ENCODE assay signal across 32 cellular contexts in the genomic region with DNA sequence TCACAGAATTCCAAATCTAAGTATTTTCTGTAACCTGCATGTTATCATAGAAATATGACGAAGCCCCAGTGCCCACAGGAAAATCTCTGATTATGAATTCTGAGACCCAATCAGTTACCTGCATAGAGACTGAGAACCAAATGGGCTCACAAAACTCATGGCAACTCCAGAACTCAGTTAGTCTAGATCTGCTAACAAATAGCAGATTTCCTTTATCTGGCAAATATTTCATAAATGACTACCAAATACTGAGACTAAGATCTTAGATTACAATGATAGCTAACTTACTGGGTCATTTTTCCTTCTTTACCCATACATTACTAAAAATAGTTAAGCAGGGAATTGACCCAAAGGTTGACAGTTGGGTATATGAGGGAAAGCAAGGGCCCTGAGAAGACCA.
"Had no signal": no experiment of that assay in that cellular context is flagged by ENCODE, and none has a peak within 500 bp of the region (broad histone marks: within the 10 kb centered on the region; RNA-seq: fewer than 3 reads in every experiment).

No MANE protein-coding gene starts in this region.

- H3K27ac Mint-ChIP-seq: activated B cell treated with CpG ODN at 0.5 μM for 24 hours; activated CD4-positive, alpha-beta memory T cell treated with anti-CD3 and anti-CD28 coated beads for 36 hours; activated CD4-positive, alpha-beta T cell treated with anti-CD3 and anti-CD28 coated beads, Interleukin-2, amount 10 ng/mL, durations not matched to agents 24 days and 14 days; activated CD8-positive, alpha-beta T cell treated with anti-CD3 and anti-CD28 coated beads for 36 hours; activated naive CD4-positive, alpha-beta T cell treated with anti-CD3 and anti-CD28 coated beads for 36 hours; activated naive CD4-positive, alpha-beta T cell treated with anti-CD3 and anti-CD28 coated beads, Interleukin-2, amount 50 U/mL, for 72 hours; activated naive CD8-positive, alpha-beta T cell treated with anti-CD3 and anti-CD28 coated beads for 36 hours; activated T-cell treated with anti-CD3 and anti-CD28 coated beads, Interleukin-2, amount 50 U/mL, for 72 hours; activated T-helper 1 cell treated with anti-CD3 and anti-CD28 coated beads, Interleukin-12 subunit alpha, Interleukin-12 subunit beta, Interleukin-2, Interleukin-4 antibody, amounts not matched to agents 30 ng/mL and 10 ng/mL and 1 ng/mL, durations not matched to agents 14 hours and 24 hours and 36 hours; activated T-helper 17 cell treated with anti-CD3 and anti-CD28 coated beads, Interleukin-2, amount 50 U/mL, for 72 hours; T-helper 2 cell treated with Interferon-gamma antibody and Interleukin-4, amounts not matched to agents 5 μg/mL and 100 μg/mL, for 36 hours had no signal

- H3K4me1 Mint-ChIP-seq: activated B cell treated with CpG ODN at 0.5 μM for 24 hours; activated CD4-positive, alpha-beta T cell treated with anti-CD3 and anti-CD28 coated beads, Interleukin-2, amount 10 ng/mL, durations not matched to agents 24 days and 14 days; activated naive CD8-positive, alpha-beta T cell treated with anti-CD3 and anti-CD28 coated beads for 36 hours; activated T-helper 17 cell treated with anti-CD3 and anti-CD28 coated beads, Interleukin-2, amount 50 U/mL, for 72 hours had no signal

- H3K36me3 ChIP-seq: adrenal gland, brain microvascular endothelial cell, breast epithelium had no signal

- H3K9me3 ChIP-seq: adrenal gland, body of pancreas, breast epithelium had no signal

- H3K27me3 Mint-ChIP-seq: activated B cell treated with CpG ODN at 0.5 μM for 24 hours; activated CD4-positive, alpha-beta memory T cell treated with anti-CD3 and anti-CD28 coated beads for 36 hours; activated CD4-positive, alpha-beta T cell treated with anti-CD3 and anti-CD28 coated beads, Interleukin-2, amount 10 ng/mL, durations not matched to agents 24 days and 14 days; activated CD8-positive, alpha-beta T cell treated with anti-CD3 and anti-CD28 coated beads for 36 hours; activated naive CD8-positive, alpha-beta T cell treated with anti-CD3 and anti-CD28 coated beads for 36 hours; activated T-helper 17 cell treated with anti-CD3 and anti-CD28 coated beads, Interleukin-2, amount 50 U/mL, for 72 hours had no signal

- H3K36me3 Mint-ChIP-seq: activated CD4-positive, alpha-beta memory T cell treated with anti-CD3 and anti-CD28 coated beads for 36 hours; activated naive CD4-positive, alpha-beta T cell treated with anti-CD3 and anti-CD28 coated beads, Interleukin-2, amount 50 U/mL, for 72 hours; activated naive CD8-positive, alpha-beta T cell treated with anti-CD3 and anti-CD28 coated beads for 36 hours had no signal

- DNase-seq: activated B cell treated with CpG ODN at 0.5 μM for 24 hours; activated CD4-positive, alpha-beta memory T cell treated with anti-CD3 and anti-CD28 coated beads for 36 hours; activated CD4-positive, alpha-beta T cell treated with anti-CD3 and anti-CD28 coated beads for 4 hours; activated CD4-positive, alpha-beta T cell treated with anti-CD3 and anti-CD28 coated beads, Interleukin-2, amount 10 ng/mL, durations not matched to agents 24 days and 14 days; activated CD4-positive, alpha-beta T cell treated with anti-CD3 and anti-CD28 coated beads, Interleukin-2, amount 50 U/mL, for 1 hour; activated CD4-positive, alpha-beta T cell treated with anti-CD3 and anti-CD28 coated beads, Interleukin-2, amount 50 U/mL, for 4 hours; activated CD4-positive, CD25-positive, alpha-beta regulatory T cell treated with anti-CD3 and anti-CD28 coated beads, Interleukin-2, amount 50 U/mL, for 72 hours; activated CD8-positive, alpha-beta memory T cell treated with anti-CD3 and anti-CD28 coated beads, Interleukin-2, amount 50 U/mL, for 4 hours; activated CD8-positive, alpha-beta T cell treated with anti-CD3 and anti-CD28 coated beads for 36 hours; activated effector memory CD4-positive, alpha-beta T cell treated with anti-CD3 and anti-CD28 coated beads, Interleukin-2, amount 50 U/mL, for 16 hours; activated gamma-delta T cell treated with Interleukin-2 at 50 U/mL for 16 hours; activated naive CD4-positive, alpha-beta T cell; activated naive CD4-positive, alpha-beta T cell treated with anti-CD3 and anti-CD28 coated beads for 36 hours; activated naive CD4-positive, alpha-beta T cell treated with anti-CD3 and anti-CD28 coated beads, Interleukin-2, amount 50 U/mL, for 16 hours; activated naive CD8-positive, alpha-beta T cell treated with anti-CD3 and anti-CD28 coated beads for 36 hours; activated T-cell treated with anti-CD3 and anti-CD28 coated beads for 4 hours; activated T-cell treated with anti-CD3 and anti-CD28 coated beads, Interleukin-2, amount 50 U/mL, for 1 hour; activated T-cell treated with anti-CD3 and anti-CD28 coated beads, Interleukin-2, amount 50 U/mL, for 4 hours; activated T-cell treated with anti-CD3 and anti-CD28 coated beads, Interleukin-2, amount 50 U/mL, for 72 hours; adrenal gland; amniotic stem cell; aorta; body of pancreas; brain microvascular endothelial cell; central memory CD4-positive, alpha-beta T cell; T-helper 2 cell; T-helper 9 cell had no signal

- H3K4me3 Mint-ChIP-seq: activated B cell treated with CpG ODN at 0.5 μM for 24 hours; activated CD4-positive, alpha-beta memory T cell treated with anti-CD3 and anti-CD28 coated beads for 36 hours; activated CD4-positive, alpha-beta T cell treated with anti-CD3 and anti-CD28 coated beads, Interleukin-2, amount 10 ng/mL, durations not matched to agents 24 days and 14 days; activated CD8-positive, alpha-beta T cell treated with anti-CD3 and anti-CD28 coated beads for 36 hours; activated naive CD4-positive, alpha-beta T cell treated with anti-CD3 and anti-CD28 coated beads for 36 hours; activated naive CD8-positive, alpha-beta T cell treated with anti-CD3 and anti-CD28 coated beads for 36 hours; activated T-cell treated with anti-CD3 and anti-CD28 coated beads, Interleukin-2, amount 50 U/mL, for 4 hours; activated T-cell treated with anti-CD3 and anti-CD28 coated beads, Interleukin-2, amount 50 U/mL, for 72 hours; activated T-helper 1 cell treated with anti-CD3 and anti-CD28 coated beads, Interleukin-12 subunit alpha, Interleukin-12 subunit beta, Interleukin-2, Interleukin-4 antibody, amounts not matched to agents 30 ng/mL and 10 ng/mL and 1 ng/mL, durations not matched to agents 14 hours and 24 hours and 36 hours; activated T-helper 17 cell treated with anti-CD3 and anti-CD28 coated beads, Interleukin-2, amount 50 U/mL, for 72 hours; T-helper 2 cell treated with Interferon-gamma antibody and Interleukin-4, amounts not matched to agents 5 μg/mL and 100 μg/mL, for 36 hours had no signal

- H3K27ac ChIP-seq: adrenal gland, body of pancreas, brain microvascular endothelial cell, breast epithelium had no signal

- H3K4me3 ChIP-seq: adrenal gland, body of pancreas, breast epithelium had no signal

- H3K27me3 ChIP-seq: adrenal gland, body of pancreas, brain microvascular endothelial cell, breast epithelium had no signal

- H3K9me3 Mint-ChIP-seq: activated naive CD4-positive, alpha-beta T cell treated with anti-CD3 and anti-CD28 coated beads for 36 hours; activated naive CD8-positive, alpha-beta T cell treated with anti-CD3 and anti-CD28 coated beads for 36 hours; activated T-cell treated with anti-CD3 and anti-CD28 coated beads, Interleukin-2, amount 50 U/mL, for 4 hours had no signal

- H3K4me1 ChIP-seq: adrenal gland, body of pancreas, breast epithelium had no signal
